22 cellular contexts compared by ENCODE assay signal in the genomic region with DNA sequence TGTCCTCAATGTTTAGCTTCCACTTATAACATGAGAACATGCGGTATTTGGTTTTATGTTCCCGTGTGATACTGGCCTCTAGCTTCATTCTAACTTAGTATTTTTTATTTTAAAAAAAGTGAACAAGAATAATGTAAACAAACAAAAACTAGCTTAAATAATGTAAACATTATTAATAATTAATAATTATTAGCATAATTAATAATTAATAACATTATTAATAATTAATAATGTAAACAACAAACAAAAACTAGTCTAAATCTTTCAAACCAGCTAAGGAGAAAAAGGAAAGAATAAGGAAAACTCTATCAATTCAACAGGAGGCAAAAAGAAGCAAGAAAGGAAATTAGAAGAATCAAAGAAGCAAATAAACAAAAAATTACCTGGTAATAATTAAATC.
"Had no signal": no experiment of that assay in that cellular context is flagged by ENCODE, and none has a peak within 500 bp of the region (broad histone marks: within the 10 kb centered on the region; RNA-seq: fewer than 3 reads in every experiment).

No MANE protein-coding gene starts in this region.

- H3K4me3 ChIP-seq: MG63, SJCRH30 had no signal

- ATAC-seq: SK-N-SH treated with all-trans-retinoic acid at 6 μM for 48 hours had no signal

- H3K27ac ChIP-seq: RWPE1, SJCRH30 had no signal

- H3K9me3 ChIP-seq: MG63, SJCRH30 had no signal

- H3K27me3 ChIP-seq: SJCRH30 had no signal

- DNase-seq: Karpas-422, KG1, MG63, NCI-H1092, NCI-H1105 treated with DMSO at 0.1 percent for 48 hours, NCI-H1417 treated with DMSO at 0.1 percent for 48 hours, NCI-H146, NCI-H1694 treated with DMSO at 0.1 percent for 48 hours, NCI-H1930, NCI-H2081 treated with DMSO at 0.1 percent for 48 hours, NCI-H2171, NCI-H226, NCI-H446, NCI-H510A, NCI-H524 treated with DMSO at 0.1 percent for 48 hours, NCI-H69, NCI-H774, SHP77, SJCRH30, T-helper 1 cell had no signal

- H3K4me1 ChIP-seq: SJCRH30 had no signal

- H3K36me3 ChIP-seq: MG63, SJCRH30 had no signal
